5 cellular contexts compared by ENCODE assay signal in genomic region chr10:115982076-115982475, GRCh38.
"Had no signal": no experiment of that assay in that cellular context is flagged by ENCODE, and none has a peak within 500 bp of the region (broad histone marks: within the 10 kb centered on the region; RNA-seq: fewer than 3 reads in every experiment).

No MANE protein-coding gene starts in this region.

- ATAC-seq: HepG2, K562 had no signal

- H3K27ac ChIP-seq: HL-60 had no signal

- H3K4me3 ChIP-seq: K562 had no signal

- DNase-seq: IMR-90, KBM-7 had no signal
